9 cellular contexts compared by ENCODE assay signal in the genomic region with DNA sequence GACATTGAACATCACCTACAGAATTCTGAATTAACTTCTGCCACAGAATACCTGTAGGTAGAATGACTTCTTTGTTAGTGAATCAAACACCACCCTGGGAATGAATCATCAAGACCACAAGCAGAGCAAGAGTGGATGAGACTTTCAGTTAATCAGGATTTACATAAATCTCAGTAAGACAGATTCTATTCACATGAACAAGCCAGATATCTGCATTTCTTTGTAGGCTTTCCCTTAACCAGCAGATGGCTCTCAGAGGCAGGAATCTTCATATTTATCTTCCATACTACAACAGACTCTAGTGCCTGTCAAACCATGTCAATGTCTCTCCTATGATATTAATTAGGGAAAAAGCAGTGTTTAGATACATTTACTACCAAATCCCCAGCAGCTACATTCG.
DNase-seq lines count a peak whose midpoint lies in the region; ATAC-seq, FAIRE-seq and TF ChIP-seq lines count a peak whose summit lies in the region.
"Had no signal": no experiment of that assay in that cellular context is flagged by ENCODE, and none has a peak within 500 bp of the region (broad histone marks: within the 10 kb centered on the region; RNA-seq: fewer than 3 reads in every experiment).

No MANE protein-coding gene starts in this region.

- H3K79me2 ChIP-seq in GM23338 (replicated peaks; ENCODE audit: insufficient read depth) (no peaks in the 10 kb centered on the region), endothelial cell of umbilical vein (ENCODE audit: control insufficient read depth, insufficient read depth, low read length) (no peaks in the 10 kb centered on the region)

- BruUV-seq in endothelial cell of umbilical vein (replicated peaks; lab: Mats Ljungman, UMichigan): no TSS peak

- no peaks in the 10 kb centered on the region for H4K20me1 ChIP-seq in GM23338 (replicated peaks; ENCODE audit: insufficient read depth)
- H4K20me1 ChIP-seq in endothelial cell of umbilical vein (replicated peaks; ENCODE audit: control insufficient read depth, extremely low read depth, insufficient read depth, low read length): no peaks in the 10 kb centered on the region

- CTCF ChIA-PET in activated CD8-positive, alpha-beta memory T cell treated with anti-CD3 and anti-CD28 coated beads, Interleukin-2, amount 10 ng/mL, durations not matched to agents 7 days and 5 days (lab: Charles Lee): interaction anchor here (1.0 kb wide), 1 partner anchor 10 kb away, joined by 3 read pairs; no protein-coding TSS in a partner anchor
- CTCF ChIA-PET in endothelial cell of umbilical vein (lab: Charles Lee): interaction anchor here (0.9 to 1.7 kb wide), 3 partner anchors 565 to 1536 kb away, joined by 3 to 8 read pairs (median 8); no protein-coding TSS in a partner anchor

- H3K4me3 Mint-ChIP-seq in activated CD8-positive, alpha-beta memory T cell treated with anti-CD3 and anti-CD28 coated beads, Interleukin-2, amount 10 ng/mL, durations not matched to agents 7 days and 5 days: no peak overlapping the region
- peak overlapping the region; percentile 36; the same call in 2 of the 3 replicates for H3K4me3 Mint-ChIP-seq in GM23338
- H3K4me3 Mint-ChIP-seq: dendritic cell treated with granulocyte-macrophage colony-stimulating factor and Interleukin-4, amounts not matched to agents 40 ng/mL and 50 ng/mL, for 4 days had no signal

- ATAC-seq in activated CD8-positive, alpha-beta memory T cell treated with anti-CD3 and anti-CD28 coated beads, Interleukin-2, amount 10 ng/mL, durations not matched to agents 7 days and 5 days: peak; percentile 61
- peak; percentile 86 for ATAC-seq in GM23338
- peak; percentile 87 for ATAC-seq in stimulated activated naive CD8-positive, alpha-beta T cell treated with anti-CD3 and anti-CD28 coated beads, Interleukin-15, Interleukin-2, amounts not matched to agents 100 U/mL and 50 U/mL, for 24 hours
- ATAC-seq in upper lobe of left lung (ENCODE audit: low FRiP score in 2 of 2): no peak

- no peak for DNase-seq in activated CD8-positive, alpha-beta memory T cell treated with anti-CD3 and anti-CD28 coated beads, Interleukin-2, amount 10 ng/mL, durations not matched to agents 7 days and 5 days
- DNase-seq in activated CD8-positive, alpha-beta memory T cell treated with anti-CD3 and anti-CD28 coated beads, Interleukin-2, amount 50 U/mL, for 4 hours: no peak
- DNase-seq in GM23338 (ENCODE audit: low spot score) (peak; percentile 58), LNCaP clone FGC (ENCODE audit: low read depth) (no peak), endothelial cell of umbilical vein (ENCODE audit: low read depth, low spot score) (peak; percentile 33), upper lobe of left lung (no peak), NCI-H345 treated with DMSO at 0.1 percent for 48 hours (lab: John Stamatoyannopoulos, UW; ENCODE audit: unreplicated experiment) (no peak)
- no peak for DNase-seq in stimulated activated naive CD8-positive, alpha-beta T cell treated with anti-CD3 and anti-CD28 coated beads, Interleukin-15, Interleukin-2, amounts not matched to agents 100 U/mL and 50 U/mL, for 24 hours

- H3K27me3 ChIP-seq in GM23338 (ENCODE audit: insufficient read depth): no peaks in the 10 kb centered on the region
- H3K27me3 ChIP-seq in endothelial cell of umbilical vein (ENCODE audit: control insufficient read depth in 2 of 2, insufficient read depth in 2 of 2, low read length in 2 of 2): no peaks in the 10 kb centered on the region
- no peaks in the 10 kb centered on the region for H3K27me3 ChIP-seq in upper lobe of left lung

- no peak for TF ChIP-seq EP300 in upper lobe of left lung (IDR thresholded peaks at IDR 0.05)

- no peak for TF ChIP-seq POLR2A in endothelial cell of umbilical vein (IDR thresholded peaks at IDR 0.05; ENCODE audit: low read depth, low read length)
- TF ChIP-seq POLR2A in upper lobe of left lung (IDR thresholded peaks at IDR 0.05): no peak

- H3K4me1 ChIP-seq in GM23338 (ENCODE audit: insufficient read depth): peaks cover 41% of the 10 kb centered on the region
- peaks cover 10% of the 10 kb centered on the region for H3K4me1 ChIP-seq in endothelial cell of umbilical vein (ENCODE audit: control insufficient read depth, extremely low read depth, insufficient read depth, low read length)
- peaks cover under 1 to 11% (median 8%) of the 10 kb centered on the region in 4 donors for H3K4me1 ChIP-seq in upper lobe of left lung

- WGBS in upper lobe of left lung, 2 donors: 44 to 68% methylated on average over 1 of the region's 1 CpG

- H3K36me3 Mint-ChIP-seq in activated CD8-positive, alpha-beta memory T cell treated with anti-CD3 and anti-CD28 coated beads, Interleukin-2, amount 10 ng/mL, durations not matched to agents 7 days and 5 days: peaks cover 2% of the 10 kb centered on the region
- H3K36me3 Mint-ChIP-seq in GM23338 (ENCODE audit: low read depth): no peaks in the 10 kb centered on the region

- H3F3A ChIP-seq in GM23338 (replicated peaks; ENCODE audit: low read depth): no peaks in the 10 kb centered on the region; the same call in 1 of the 2 replicates

- no peaks in the 10 kb centered on the region for H3K9me2 ChIP-seq in GM23338 (ENCODE audit: insufficient read depth)

- H3K4me2 ChIP-seq in GM23338 (peak overlapping the region; percentile 61), endothelial cell of umbilical vein (ENCODE audit: insufficient read depth, low read length) (no peak overlapping the region)

- no peak overlapping the region for H3K27ac Mint-ChIP-seq in activated CD8-positive, alpha-beta memory T cell treated with anti-CD3 and anti-CD28 coated beads, Interleukin-2, amount 10 ng/mL, durations not matched to agents 7 days and 5 days
- peak overlapping the region; percentile 91 for H3K27ac Mint-ChIP-seq in GM23338
- H3K27ac Mint-ChIP-seq: dendritic cell treated with granulocyte-macrophage colony-stimulating factor and Interleukin-4, amounts not matched to agents 40 ng/mL and 50 ng/mL, for 4 days had no signal

- TF ChIP-seq CTCF in GM23338 (conservative IDR thresholded peaks at IDR 0.05; ENCODE audit: low read depth in 2 of 2): peak; percentile 35 to 51
- peak; percentile 32 for TF ChIP-seq CTCF in LNCaP clone FGC (IDR thresholded peaks at IDR 0.05; ENCODE audit: control insufficient read depth, extremely low read depth, insufficient read depth)
- TF ChIP-seq CTCF in endothelial cell of umbilical vein (IDR thresholded peaks at IDR 0.05; ENCODE audit: extremely low read depth in 1 of 2, insufficient read depth in 1 of 2, low read depth in 1 of 2, low read length in 2 of 2): no peak
- TF ChIP-seq CTCF in upper lobe of left lung (IDR thresholded peaks at IDR 0.05): no peak

- peak overlapping the region; percentile 31 for H3K4me3 ChIP-seq in GM23338
- no peak overlapping the region for H3K4me3 ChIP-seq in LNCaP clone FGC (ENCODE audit: low read depth, low read length)
- H3K4me3 ChIP-seq in endothelial cell of umbilical vein (replicated peaks in 1 of 3; ENCODE audit: insufficient read depth in 1 of 3, low read depth in 1 of 3, low read length in 3 of 3): no peak overlapping the region
- H3K4me3 ChIP-seq in upper lobe of left lung: no peak overlapping the region

- H3K9me1 ChIP-seq in endothelial cell of umbilical vein (replicated peaks; ENCODE audit: control insufficient read depth, extremely low read depth, insufficient read depth, low read length): no peaks in the 10 kb centered on the region

- peak overlapping the region; percentile 55 for H3K27ac ChIP-seq in GM23338 (ENCODE audit: low read depth)
- no peak overlapping the region for H3K27ac ChIP-seq in endothelial cell of umbilical vein (ENCODE audit: insufficient read depth, low read depth, low read length)
- no peak overlapping the region for H3K27ac ChIP-seq in upper lobe of left lung

- no peaks in the 10 kb centered on the region for H3K27me3 Mint-ChIP-seq in activated CD8-positive, alpha-beta memory T cell treated with anti-CD3 and anti-CD28 coated beads, Interleukin-2, amount 10 ng/mL, durations not matched to agents 7 days and 5 days
- H3K27me3 Mint-ChIP-seq in GM23338 (ENCODE audit: insufficient read depth, low read depth, poor library complexity): no peaks in the 10 kb centered on the region
- H3K27me3 Mint-ChIP-seq: dendritic cell treated with granulocyte-macrophage colony-stimulating factor and Interleukin-4, amounts not matched to agents 40 ng/mL and 50 ng/mL, for 4 days had no signal

- no peaks in the 10 kb centered on the region for H3K9me3 Mint-ChIP-seq in activated CD8-positive, alpha-beta memory T cell treated with anti-CD3 and anti-CD28 coated beads, Interleukin-2, amount 10 ng/mL, durations not matched to agents 7 days and 5 days (ENCODE audit: low read depth)
- H3K9me3 Mint-ChIP-seq in GM23338: no peaks in the 10 kb centered on the region; the same call in 2 of the 3 replicates
- H3K9me3 Mint-ChIP-seq: dendritic cell treated with granulocyte-macrophage colony-stimulating factor and Interleukin-4, amounts not matched to agents 40 ng/mL and 50 ng/mL, for 4 days had no signal

- FAIRE-seq in endothelial cell of umbilical vein (lab: Jason Lieb, UNC): no peak

- H2AFZ ChIP-seq in GM23338 (no peak overlapping the region), endothelial cell of umbilical vein (ENCODE audit: low read depth, low read length) (no peak overlapping the region)

- H3K36me3 ChIP-seq in GM23338 (ENCODE audit: insufficient read depth) (no peaks in the 10 kb centered on the region), endothelial cell of umbilical vein (ENCODE audit: control insufficient read depth in 2 of 2, extremely low read depth in 1 of 2, insufficient read depth in 2 of 2, low read length in 2 of 2) (no peaks in the 10 kb centered on the region), upper lobe of left lung (no peaks in the 10 kb centered on the region)

- peaks cover 18% of the 10 kb centered on the region for H3K4me1 Mint-ChIP-seq in activated CD8-positive, alpha-beta memory T cell treated with anti-CD3 and anti-CD28 coated beads, Interleukin-2, amount 10 ng/mL, durations not matched to agents 7 days and 5 days
- peaks cover 42% of the 10 kb centered on the region for H3K4me1 Mint-ChIP-seq in GM23338

- no peaks in the 10 kb centered on the region for H3K9me3 ChIP-seq in endothelial cell of umbilical vein (replicated peaks; ENCODE audit: control insufficient read depth, insufficient read depth, low read length)
- no peaks in the 10 kb centered on the region for H3K9me3 ChIP-seq in upper lobe of left lung

- intact Hi-C loops in endothelial cell of umbilical vein (cut with micrococcal nuclease): no loop called here

- POLR2A ChIA-PET in endothelial cell of umbilical vein (lab: Charles Lee): no interaction called here

- dilution Hi-C loops in endothelial cell of umbilical vein (cut with MboI; ENCODE audit: extremely low pct_ligation_motif_present, low sequenced_read_pairs): no loop called here

- no peak overlapping the region for H3K9ac ChIP-seq in endothelial cell of umbilical vein (replicated peaks; ENCODE audit: extremely low read depth, insufficient read depth, low read length)

TF ChIP-seq in GM23338, 12 proteins besides CTCF, POLR2A, EP300 and RAD21 (continues in another document):
- TF ChIP-seq NANOG (IDR thresholded peaks at IDR 0.05; ENCODE audit: borderline replicate concordance) (no peak), STAT1 (IDR thresholded peaks at IDR 0.05; ENCODE audit: unreplicated experiment) (no peak)

TF ChIP-seq in endothelial cell of umbilical vein, 7 proteins besides CTCF, POLR2A, EP300 and RAD21 (continues in another document):
- no peak for TF ChIP-seq MYC (IDR thresholded peaks at IDR 0.05; ENCODE audit: low read depth, low read length)
- no peak for TF ChIP-seq JUN (IDR thresholded peaks at IDR 0.05; ENCODE audit: borderline replicate concordance, insufficient read depth, insufficient read length, low read depth)

Comparison
In these comparisons a context has a peak if more than half of its experiments do, and no peak if none do; other contexts are left out.
1. ATAC-seq: peak in activated CD8-positive, alpha-beta memory T cell treated with anti-CD3 and anti-CD28 coated beads, Interleukin-2, amount 10 ng/mL, durations not matched to agents 7 days and 5 days (single experiment), GM23338 (single experiment) and stimulated activated naive CD8-positive, alpha-beta T cell treated with anti-CD3 and anti-CD28 coated beads, Interleukin-15, Interleukin-2, amounts not matched to agents 100 U/mL and 50 U/mL, for 24 hours (single experiment); none in upper lobe of left lung (0 of 2).
2. DNase-seq: peak in GM23338 (single experiment) and endothelial cell of umbilical vein (single experiment); none in activated CD8-positive, alpha-beta memory T cell treated with anti-CD3 and anti-CD28 coated beads, Interleukin-2, amount 10 ng/mL, durations not matched to agents 7 days and 5 days (single experiment), activated CD8-positive, alpha-beta memory T cell treated with anti-CD3 and anti-CD28 coated beads, Interleukin-2, amount 50 U/mL, for 4 hours (single experiment), LNCaP clone FGC (single experiment), stimulated activated naive CD8-positive, alpha-beta T cell treated with anti-CD3 and anti-CD28 coated beads, Interleukin-15, Interleukin-2, amounts not matched to agents 100 U/mL and 50 U/mL, for 24 hours (single experiment), upper lobe of left lung (0 of 2) and NCI-H345 treated with DMSO at 0.1 percent for 48 hours (single experiment).
3. CTCF ChIP-seq: peak in GM23338 (2 of 2) and LNCaP clone FGC (single experiment); none in endothelial cell of umbilical vein (0 of 2) and upper lobe of left lung (0 of 6).